In genomic region chr6:78489874-78490273, GRCh38 we compare ENCODE assay signal across 17 cellular contexts.
"Had no signal": no experiment of that assay in that cellular context is flagged by ENCODE, and none has a peak within 500 bp of the region (broad histone marks: within the 10 kb centered on the region; RNA-seq: fewer than 3 reads in every experiment).

No MANE protein-coding gene starts in this region.

- H3K27ac ChIP-seq: dorsolateral prefrontal cortex, esophagus squamous epithelium, gastrocnemius medialis, pancreas, thyroid gland, uterus had no signal

- H3K4me1 Mint-ChIP-seq: mesothelial cell of epicardium, neural crest cell, T-helper 17 cell had no signal

- H3K36me3 ChIP-seq: esophagus squamous epithelium, gastrocnemius medialis, pancreas, thyroid gland, uterus had no signal

- H3K27me3 ChIP-seq: dorsolateral prefrontal cortex, esophagus squamous epithelium, gastrocnemius medialis, pancreas, thyroid gland, uterus had no signal

- H3K9me3 ChIP-seq: esophagus squamous epithelium, gastrocnemius medialis, pancreas, thyroid gland, uterus had no signal

- DNase-seq: activated CD4-positive, alpha-beta T cell treated with anti-CD3 and anti-CD28 coated beads for 48 hours; activated CD8-positive, alpha-beta memory T cell treated with anti-CD3 and anti-CD28 coated beads, Interleukin-2, amount 50 U/mL, for 48 hours; activated CD8-positive, alpha-beta T cell treated with anti-CD3 and anti-CD28 coated beads, Interleukin-2, amount 10 ng/mL, durations not matched to agents 7 days and 5 days; cerebellar nuclear complex; dorsolateral prefrontal cortex; esophagus squamous epithelium; gastrocnemius medialis; left ventricle myocardium superior; pancreas; retina; T-helper 17 cell; thyroid gland; uterus had no signal

- H3K36me3 Mint-ChIP-seq: mesothelial cell of epicardium, WTC11 had no signal

- H3K4me3 ChIP-seq: dorsolateral prefrontal cortex, esophagus squamous epithelium, gastrocnemius medialis, pancreas, smooth muscle cell, thyroid gland, uterus had no signal

- H3K27me3 Mint-ChIP-seq: T-helper 17 cell had no signal

- H3K4me3 Mint-ChIP-seq: activated CD8-positive, alpha-beta T cell treated with anti-CD3 and anti-CD28 coated beads, Interleukin-2, amount 10 ng/mL, durations not matched to agents 7 days and 5 days; mesothelial cell of epicardium; neural crest cell; T-helper 17 cell; WTC11 had no signal

- H3K9me3 Mint-ChIP-seq: mesothelial cell of epicardium, neural crest cell, WTC11 had no signal

- H3K4me1 ChIP-seq: esophagus squamous epithelium, gastrocnemius medialis, pancreas, thyroid gland, uterus had no signal

- H3K27ac Mint-ChIP-seq: activated CD8-positive, alpha-beta T cell treated with anti-CD3 and anti-CD28 coated beads, Interleukin-2, amount 10 ng/mL, durations not matched to agents 7 days and 5 days; mesothelial cell of epicardium; T-helper 17 cell; WTC11 had no signal

- H3K4me2 ChIP-seq: smooth muscle cell had no signal

- ATAC-seq: activated CD8-positive, alpha-beta T cell treated with anti-CD3 and anti-CD28 coated beads, Interleukin-2, amount 10 ng/mL, durations not matched to agents 7 days and 5 days; gastrocnemius medialis; left ventricle myocardium superior; pancreas; T-helper 17 cell; WTC11 had no signal
